6 cellular contexts compared by ENCODE assay signal in genomic region chr17:4998666-4999428, GRCh38. TPM values are rescaled to one million over a fixed set of nuclear protein-coding genes. Genes with fewer than 3 reads are reported as not detected.
DNase-seq lines count a peak whose midpoint lies in the region; ATAC-seq, FAIRE-seq and TF ChIP-seq lines count a peak whose summit lies in the region.

No MANE protein-coding gene starts in this region.

- H3K9me3 ChIP-seq in HepG2 (ENCODE audit: low read length), result no peaks in the 10 kb centered on the region

- peaks cover 7 to 31% of the 10 kb centered on the region in 2 experiments for H3K36me3 ChIP-seq in HepG2 (replicated peaks in 1 of 2; ENCODE audit: control insufficient read depth in 1 of 2, insufficient read depth in 2 of 2, low read length in 2 of 2)

- FAIRE-seq in HepG2 (lab: Jason Lieb, UNC) (peak; percentile 94), urothelium cell line (lab: Jason Lieb, UNC) (no peak)

- TSS peak; percentile 75 for BruUV-seq in HepG2 (replicated peaks; lab: Mats Ljungman, UMichigan)

- 2% methylated on average over 11 of the region's 14 CpGs for whole genome bisulfite sequencing in HepG2 (ENCODE audit: low lambda C conversion rate)

- H3K4me1 Mint-ChIP-seq in activated B cell treated with CpG ODN at 0.5 μM for 24 hours, result peaks cover 20% of the 10 kb centered on the region

- TF ChIP-seq CTCF in activated B cell treated with CpG ODN at 0.5 μM for 24 hours (IDR thresholded peaks at IDR 0.05) (no peak), HepG2 (CRISPR knock-in tag; IDR thresholded peaks at IDR 0.05) (peak; percentile 31; the same call in 1 of the 2 replicates)

- peaks cover 27% of the 10 kb centered on the region for H3K79me2 ChIP-seq in HepG2 (ENCODE audit: insufficient read depth, low read length)

- H4K20me1 ChIP-seq in HepG2 (ENCODE audit: insufficient read depth, low read length), result no peaks in the 10 kb centered on the region

- peak overlapping the region; percentile 82 for H3K4me2 ChIP-seq in HepG2 (ENCODE audit: low read depth, low read length)

- peak; percentile 63 to 66 for TF ChIP-seq POLR2A in HepG2 (IDR thresholded peaks at IDR 0.05; ENCODE audit: insufficient read depth in 1 of 2, low read depth in 2 of 2, low read length in 2 of 2)

- TF ChIP-seq RAD21 in HepG2 (CRISPR knock-in tag; IDR thresholded peaks at IDR 0.05), result peak; percentile 15; the same call in 1 of the 2 replicates

- H2AFZ ChIP-seq in HepG2 (ENCODE audit: low read length), result no peak overlapping the region

- H3K27ac Mint-ChIP-seq in activated B cell treated with CpG ODN at 0.5 μM for 24 hours, result peak overlapping the region; percentile 90

- peak overlapping the region; percentile 91 to 93 (median 92) for H3K4me3 ChIP-seq in HepG2 (replicated peaks in 1 of 3; ENCODE audit: insufficient read depth in 1 of 3, low read depth in 2 of 3, low read length in 3 of 3)

- POLR2A ChIA-PET in activated B cell treated with CpG ODN at 0.5 μM for 24 hours (lab: Charles Lee), result interaction anchor here (0.7 to 3.7 kb wide), 11 partner anchors 10 to 100 kb away, joined by 3 to 36 read pairs (median 11); partner anchors contain the start of genes C17orf107, CAMTA2, PFN1 and RNF167
- POLR2A ChIA-PET in HepG2 (lab: Yijun Ruan, JAX), result interaction anchor here (0.7 to 5.1 kb wide), 13 partner anchors 11 to 203 kb away, joined by 3 to 74 read pairs (median 7); partner anchors contain the start of genes CAMTA2, ENO3, PSMB6 and RNF167

- H3K9me3 Mint-ChIP-seq in activated B cell treated with CpG ODN at 0.5 μM for 24 hours, result no peaks in the 10 kb centered on the region

- intact Hi-C loops in activated B cell treated with CpG ODN at 0.5 μM for 24 hours (cut with micrococcal nuclease), result loop anchor here (1.0 to 5.0 kb wide), 2 partner anchors 18 to 442 kb away; partner anchors contain the start of gene MYBBP1A
- intact Hi-C loops in HepG2 (cut with micrococcal nuclease; ENCODE audit: unreplicated experiment), result no loop called here

- peak overlapping the region; percentile 85 for H3K4me3 Mint-ChIP-seq in activated B cell treated with CpG ODN at 0.5 μM for 24 hours

- TF ChIP-seq EP300 in HepG2 (IDR thresholded peaks at IDR 0.05; ENCODE audit: low read depth in 2 of 2, low read length in 2 of 2) (peak in 1 of 2 experiments; percentile 52; a peak in 1 of 4 replicates), HepG2 (CRISPR knock-in tag; IDR thresholded peaks at IDR 0.05; ENCODE audit: borderline replicate concordance) (peak; percentile 43; the same call in 1 of the 2 replicates)

- H3K4me1 ChIP-seq in HepG2 (ENCODE audit: insufficient read depth, low read length), result peaks cover 28% of the 10 kb centered on the region

- in situ Hi-C loops in HepG2 (cut with HindIII; ENCODE audit: extremely low pct_ligation_motif_present, low pct_unique_long_range_greater_than_20kb), result no loop called here

- H3K27ac ChIP-seq in HepG2 (ENCODE audit: extremely low read length, insufficient read depth, low read length), result peak overlapping the region; percentile 93

- DNase-seq in ELR (ENCODE audit: low read depth) (peak; percentile 10), activated B cell treated with CpG ODN at 0.5 μM for 24 hours (no peak), HepG2 (ENCODE audit: low spot score) (peak; percentile 86), urothelium cell line (ENCODE audit: low spot score) (no peak), RPMI8226 (no peak)

- H3K36me3 Mint-ChIP-seq in activated B cell treated with CpG ODN at 0.5 μM for 24 hours (ENCODE audit: low read depth), result peaks cover 39% of the 10 kb centered on the region

- CTCF ChIA-PET in activated B cell treated with CpG ODN at 0.5 μM for 24 hours (lab: Charles Lee) (no interaction called here), HepG2 (lab: Yijun Ruan, JAX; ENCODE audit: low intra/inter-chr PET ratio, low total read pairs) (no interaction called here)

- peak; percentile 7 for ATAC-seq in activated B cell treated with CpG ODN at 0.5 μM for 24 hours (ENCODE audit: low read depth)
- peak; percentile 69 for ATAC-seq in HepG2
- ATAC-seq in GM21786 (IDR thresholded peaks at IDR 0.05; ENCODE audit: unreplicated experiment), result no peak

- H3K27me3 ChIP-seq in HepG2 (ENCODE audit: control insufficient read depth in 1 of 2, insufficient read depth in 2 of 2, low read length in 2 of 2), result no peaks in the 10 kb centered on the region; a peak in 1 of 5 replicates

- H3K27me3 Mint-ChIP-seq in activated B cell treated with CpG ODN at 0.5 μM for 24 hours, result no peaks in the 10 kb centered on the region

- peak overlapping the region; percentile 92 for H3K9ac ChIP-seq in HepG2 (ENCODE audit: insufficient read depth, low read depth, low read length)

RNA-seq across cellular contexts. Expression of gene KIF1C, which starts 1.1 kb away (rescaled TPM):
- total RNA-seq in activated B cell treated with CpG ODN at 0.5 μM for 24 hours (62.6 and 63.8 TPM in 2 replicates), HepG2 (2016; rRNA removed; fragmentation: Illumina TruSeq; extraction: Trizol) (79.0 and 104 TPM in 2 replicates)
- total RNA-seq in HepG2 (2016; cell fraction: cytosol; rRNA removed; fragmentation: Illumina TruSeq; extraction: Trizol; ENCODE audit: low read depth), result 19.8 and 24.9 TPM in 2 replicates
- total RNA-seq in HepG2 (2016; cell fraction: insoluble cytoplasmic fraction; rRNA removed; fragmentation: Illumina TruSeq; extraction: Trizol), result 62.8 and 109 TPM in 2 replicates
- total RNA-seq in HepG2 (2016; cell fraction: membrane; rRNA removed; fragmentation: Illumina TruSeq; extraction: Trizol), result 101 and 114 TPM in 2 replicates
- total RNA-seq in HepG2 (2016; cell fraction: nucleus; rRNA removed; fragmentation: Illumina TruSeq; extraction: Trizol), result 47.9 and 62.6 TPM in 2 replicates
- polyA plus RNA-seq in HepG2 (2011; rRNA removed), result 70.0 and 77.7 TPM in 2 replicates
- polyA plus RNA-seq in HepG2 (2011; cell fraction: cytosol; rRNA removed), result 41.2 and 41.3 TPM in 2 replicates
- 56.4 and 66.4 TPM in 2 replicates for polyA plus RNA-seq in HepG2 (2011; cell fraction: nucleus; rRNA removed)
- 64.6 and 76.7 TPM in 2 replicates for polyA plus RNA-seq in HepG2 (2012)
- polyA plus RNA-seq in HepG2 (2016; cell fraction: cytosol; fragmentation: Illumina TruSeq; extraction: Trizol; ENCODE audit: low read depth), result 35.2 and 41.4 TPM in 2 replicates
- polyA plus RNA-seq in HepG2 (2016; cell fraction: insoluble cytoplasmic fraction; fragmentation: Illumina TruSeq; extraction: Trizol; ENCODE audit: low read depth), result 92.0 and 117 TPM in 2 replicates
- polyA plus RNA-seq in HepG2 (2016; cell fraction: membrane; fragmentation: Illumina TruSeq; extraction: Trizol; ENCODE audit: low read depth), result 104 and 124 TPM in 2 replicates
- 138 and 143 TPM in 2 replicates for polyA plus RNA-seq in HepG2 (2016; cell fraction: nucleus; fragmentation: Illumina TruSeq; extraction: Trizol; ENCODE audit: insufficient read depth, low read depth)
- 103 and 104 TPM in 2 replicates for polyA minus RNA-seq in HepG2 (2011; rRNA and poly(A)+ RNA removed; ENCODE audit: low replicate concordance)
- 33.7 and 51.0 TPM in 2 replicates for polyA minus RNA-seq in HepG2 (2011; cell fraction: cytosol; rRNA and poly(A)+ RNA removed)
- polyA minus RNA-seq in HepG2 (2011; cell fraction: nucleus; rRNA and poly(A)+ RNA removed), result 23.3 and 28.5 TPM in 2 replicates

RNA-seq across cellular contexts. Expression of gene INCA1, which starts 1.5 kb away (rescaled TPM):
- 0.17 and 0.44 TPM in 2 replicates for total RNA-seq in activated B cell treated with CpG ODN at 0.5 μM for 24 hours
- total RNA-seq in HepG2 (2016; rRNA removed; fragmentation: Illumina TruSeq; extraction: Trizol), result 0.35 and 0.93 TPM in 2 replicates
- 0.62 TPM in 1 of 2 replicates, not detected in the other for total RNA-seq in HepG2 (2016; cell fraction: cytosol; rRNA removed; fragmentation: Illumina TruSeq; extraction: Trizol; ENCODE audit: low read depth)
- total RNA-seq in HepG2 (2016; cell fraction: insoluble cytoplasmic fraction; rRNA removed; fragmentation: Illumina TruSeq; extraction: Trizol), result 0.71 and 0.87 TPM in 2 replicates
- total RNA-seq in HepG2 (2016; cell fraction: membrane; rRNA removed; fragmentation: Illumina TruSeq; extraction: Trizol), result 0.72 and 0.96 TPM in 2 replicates
- 0.50 and 0.81 TPM in 2 replicates for total RNA-seq in HepG2 (2016; cell fraction: nucleus; rRNA removed; fragmentation: Illumina TruSeq; extraction: Trizol)
- polyA plus RNA-seq in HepG2 (2011; rRNA removed), result 2.6 and 3.3 TPM in 2 replicates
- polyA plus RNA-seq in HepG2 (2011; cell fraction: cytosol; rRNA removed), result 0.74 and 0.88 TPM in 2 replicates
- 18.2 and 26.0 TPM in 2 replicates for polyA plus RNA-seq in HepG2 (2011; cell fraction: nucleus; rRNA removed)
- 2.6 and 2.8 TPM in 2 replicates for polyA plus RNA-seq in HepG2 (2012)
- 0.38 and 0.86 TPM in 2 replicates for polyA plus RNA-seq in HepG2 (2016; cell fraction: cytosol; fragmentation: Illumina TruSeq; extraction: Trizol; ENCODE audit: low read depth)
- polyA plus RNA-seq in HepG2 (2016; cell fraction: insoluble cytoplasmic fraction; fragmentation: Illumina TruSeq; extraction: Trizol; ENCODE audit: low read depth), result 0.45 and 0.92 TPM in 2 replicates
- polyA plus RNA-seq in HepG2 (2016; cell fraction: membrane; fragmentation: Illumina TruSeq; extraction: Trizol; ENCODE audit: low read depth), result 0.81 and 1.4 TPM in 2 replicates
- polyA plus RNA-seq in HepG2 (2016; cell fraction: nucleus; fragmentation: Illumina TruSeq; extraction: Trizol; ENCODE audit: insufficient read depth, low read depth), result 3.6 and 4.5 TPM in 2 replicates
- polyA minus RNA-seq in HepG2 (2011; rRNA and poly(A)+ RNA removed; ENCODE audit: low replicate concordance), result 0.61 and 0.68 TPM in 2 replicates
- polyA minus RNA-seq in HepG2 (2011; cell fraction: cytosol; rRNA and poly(A)+ RNA removed), result 0.88 TPM in 1 of 2 replicates, not detected in the other
- polyA minus RNA-seq in HepG2 (2011; cell fraction: nucleus; rRNA and poly(A)+ RNA removed), result 0.50 and 0.77 TPM in 2 replicates

RNA-seq across cellular contexts. Expression of gene CAMTA2, which starts 11.4 kb away (rescaled TPM):
- 45.9 and 57.9 TPM in 2 replicates for total RNA-seq in activated B cell treated with CpG ODN at 0.5 μM for 24 hours
- total RNA-seq in HepG2 (2016; rRNA removed; fragmentation: Illumina TruSeq; extraction: Trizol), result 4.0 and 4.1 TPM in 2 replicates
- 3.3 and 4.0 TPM in 2 replicates for total RNA-seq in HepG2 (2016; cell fraction: cytosol; rRNA removed; fragmentation: Illumina TruSeq; extraction: Trizol; ENCODE audit: low read depth)
- 2.2 and 3.5 TPM in 2 replicates for total RNA-seq in HepG2 (2016; cell fraction: insoluble cytoplasmic fraction; rRNA removed; fragmentation: Illumina TruSeq; extraction: Trizol)
- 5.1 and 5.5 TPM in 2 replicates for total RNA-seq in HepG2 (2016; cell fraction: membrane; rRNA removed; fragmentation: Illumina TruSeq; extraction: Trizol)
- 4.3 TPM in 2 replicates for total RNA-seq in HepG2 (2016; cell fraction: nucleus; rRNA removed; fragmentation: Illumina TruSeq; extraction: Trizol)
- polyA plus RNA-seq in HepG2 (2011; rRNA removed), result 7.1 and 8.9 TPM in 2 replicates
- polyA plus RNA-seq in HepG2 (2011; cell fraction: cytosol; rRNA removed), result 2.3 and 3.4 TPM in 2 replicates
- 43.3 and 56.3 TPM in 2 replicates for polyA plus RNA-seq in HepG2 (2011; cell fraction: nucleus; rRNA removed)
- 14.9 and 15.5 TPM in 2 replicates for polyA plus RNA-seq in HepG2 (2012)
- polyA plus RNA-seq in HepG2 (2016; cell fraction: cytosol; fragmentation: Illumina TruSeq; extraction: Trizol; ENCODE audit: low read depth), result 6.5 and 6.8 TPM in 2 replicates
- polyA plus RNA-seq in HepG2 (2016; cell fraction: insoluble cytoplasmic fraction; fragmentation: Illumina TruSeq; extraction: Trizol; ENCODE audit: low read depth), result 8.3 and 11.9 TPM in 2 replicates
- 12.2 and 12.5 TPM in 2 replicates for polyA plus RNA-seq in HepG2 (2016; cell fraction: membrane; fragmentation: Illumina TruSeq; extraction: Trizol; ENCODE audit: low read depth)
- 40.0 and 44.3 TPM in 2 replicates for polyA plus RNA-seq in HepG2 (2016; cell fraction: nucleus; fragmentation: Illumina TruSeq; extraction: Trizol; ENCODE audit: insufficient read depth, low read depth)
- 13.3 and 14.6 TPM in 2 replicates for polyA minus RNA-seq in HepG2 (2011; rRNA and poly(A)+ RNA removed; ENCODE audit: low replicate concordance)
- polyA minus RNA-seq in HepG2 (2011; cell fraction: cytosol; rRNA and poly(A)+ RNA removed), result 5.4 and 6.2 TPM in 2 replicates
- 6.8 and 10.8 TPM in 2 replicates for polyA minus RNA-seq in HepG2 (2011; cell fraction: nucleus; rRNA and poly(A)+ RNA removed)

RNA-seq across cellular contexts. Expression of gene SPAG7, which starts 31.2 kb away (rescaled TPM):
- 63.8 and 64.2 TPM in 2 replicates for total RNA-seq in activated B cell treated with CpG ODN at 0.5 μM for 24 hours
- 59.0 and 74.8 TPM in 2 replicates for total RNA-seq in HepG2 (2016; rRNA removed; fragmentation: Illumina TruSeq; extraction: Trizol)
- total RNA-seq in HepG2 (2016; cell fraction: cytosol; rRNA removed; fragmentation: Illumina TruSeq; extraction: Trizol; ENCODE audit: low read depth), result 15.5 and 15.8 TPM in 2 replicates
- 57.5 and 79.4 TPM in 2 replicates for total RNA-seq in HepG2 (2016; cell fraction: insoluble cytoplasmic fraction; rRNA removed; fragmentation: Illumina TruSeq; extraction: Trizol)
- total RNA-seq in HepG2 (2016; cell fraction: membrane; rRNA removed; fragmentation: Illumina TruSeq; extraction: Trizol), result 24.4 and 25.5 TPM in 2 replicates
- 29.6 and 30.0 TPM in 2 replicates for total RNA-seq in HepG2 (2016; cell fraction: nucleus; rRNA removed; fragmentation: Illumina TruSeq; extraction: Trizol)
- polyA plus RNA-seq in HepG2 (2011; rRNA removed), result 46.6 and 51.0 TPM in 2 replicates
- polyA plus RNA-seq in HepG2 (2011; cell fraction: cytosol; rRNA removed), result 42.5 and 54.3 TPM in 2 replicates
- 48.9 and 55.1 TPM in 2 replicates for polyA plus RNA-seq in HepG2 (2011; cell fraction: nucleus; rRNA removed)
- polyA plus RNA-seq in HepG2 (2012), result 46.7 and 52.1 TPM in 2 replicates
- polyA plus RNA-seq in HepG2 (2016; cell fraction: cytosol; fragmentation: Illumina TruSeq; extraction: Trizol; ENCODE audit: low read depth), result 18.4 and 18.9 TPM in 2 replicates
- 103 and 105 TPM in 2 replicates for polyA plus RNA-seq in HepG2 (2016; cell fraction: insoluble cytoplasmic fraction; fragmentation: Illumina TruSeq; extraction: Trizol; ENCODE audit: low read depth)
- 24.3 and 25.8 TPM in 2 replicates for polyA plus RNA-seq in HepG2 (2016; cell fraction: membrane; fragmentation: Illumina TruSeq; extraction: Trizol; ENCODE audit: low read depth)
- polyA plus RNA-seq in HepG2 (2016; cell fraction: nucleus; fragmentation: Illumina TruSeq; extraction: Trizol; ENCODE audit: insufficient read depth, low read depth), result 73.4 and 75.2 TPM in 2 replicates
- polyA minus RNA-seq in HepG2 (2011; rRNA and poly(A)+ RNA removed; ENCODE audit: low replicate concordance), result 13.7 and 25.4 TPM in 2 replicates
- polyA minus RNA-seq in HepG2 (2011; cell fraction: cytosol; rRNA and poly(A)+ RNA removed), result 15.3 and 21.8 TPM in 2 replicates
- polyA minus RNA-seq in HepG2 (2011; cell fraction: nucleus; rRNA and poly(A)+ RNA removed), result 19.0 and 27.0 TPM in 2 replicates

RNA-seq across cellular contexts. Expression of gene SLC52A1, which starts 36.4 kb away (rescaled TPM):
- total RNA-seq in activated B cell treated with CpG ODN at 0.5 μM for 24 hours (0.09 TPM in 1 of 2 replicates, not detected in the other), HepG2 (2016; rRNA removed; fragmentation: Illumina TruSeq; extraction: Trizol) (0.13 TPM in 1 of 2 replicates, not detected in the other)
- total RNA-seq in HepG2 (2016; cell fraction: cytosol; rRNA removed; fragmentation: Illumina TruSeq; extraction: Trizol; ENCODE audit: low read depth), result not detected in 2 replicates
- 0.11 TPM in 1 of 2 replicates, not detected in the other for total RNA-seq in HepG2 (2016; cell fraction: insoluble cytoplasmic fraction; rRNA removed; fragmentation: Illumina TruSeq; extraction: Trizol)
- total RNA-seq in HepG2 (2016; cell fraction: membrane; rRNA removed; fragmentation: Illumina TruSeq; extraction: Trizol), result not detected in 2 replicates
- 0.16 TPM in 1 of 2 replicates, not detected in the other for total RNA-seq in HepG2 (2016; cell fraction: nucleus; rRNA removed; fragmentation: Illumina TruSeq; extraction: Trizol)
- 0.03 TPM in 1 of 2 replicates, not detected in the other for polyA plus RNA-seq in HepG2 (2011; rRNA removed)
- polyA plus RNA-seq in HepG2 (2011; cell fraction: cytosol; rRNA removed), result 0.03 TPM in 1 of 2 replicates, not detected in the other
- polyA plus RNA-seq in HepG2 (2011; cell fraction: nucleus; rRNA removed), result 0.10 and 0.11 TPM in 2 replicates
- polyA plus RNA-seq in HepG2 (2012), result not detected in 2 replicates
- polyA plus RNA-seq in HepG2 (2016; cell fraction: cytosol; fragmentation: Illumina TruSeq; extraction: Trizol; ENCODE audit: low read depth), result not detected in 2 replicates
- polyA plus RNA-seq in HepG2 (2016; cell fraction: insoluble cytoplasmic fraction; fragmentation: Illumina TruSeq; extraction: Trizol; ENCODE audit: low read depth), result not detected in 2 replicates
- polyA plus RNA-seq in HepG2 (2016; cell fraction: membrane; fragmentation: Illumina TruSeq; extraction: Trizol; ENCODE audit: low read depth), result not detected in 2 replicates
- polyA plus RNA-seq in HepG2 (2016; cell fraction: nucleus; fragmentation: Illumina TruSeq; extraction: Trizol; ENCODE audit: insufficient read depth, low read depth), result not detected in 2 replicates
- polyA minus RNA-seq in HepG2 (2011; rRNA and poly(A)+ RNA removed; ENCODE audit: low replicate concordance), result not detected in 2 replicates
- not detected in 2 replicates for polyA minus RNA-seq in HepG2 (2011; cell fraction: cytosol; rRNA and poly(A)+ RNA removed)
- polyA minus RNA-seq in HepG2 (2011; cell fraction: nucleus; rRNA and poly(A)+ RNA removed), result not detected in 2 replicates

Comparison
In these comparisons a context has a peak if more than half of its experiments do, and no peak if none do; other contexts are left out.
1. DNase-seq: peak in ELR (single experiment) and HepG2 (single experiment); none in activated B cell treated with CpG ODN at 0.5 μM for 24 hours (single experiment), urothelium cell line (single experiment) and RPMI8226 (single experiment).